9 cellular contexts compared by ENCODE assay signal in genomic region chr4:41991916-41992767, GRCh38. TPM values are rescaled to one million over a fixed set of nuclear protein-coding genes. Genes with fewer than 3 reads are reported as not detected.
DNase-seq lines count a peak whose midpoint lies in the region; ATAC-seq and TF ChIP-seq lines count a peak whose summit lies in the region.
"Had no signal": no experiment of that assay in that cellular context is flagged by ENCODE, and none has a peak within 500 bp of the region (broad histone marks: within the 10 kb centered on the region; RNA-seq: fewer than 3 reads in every experiment).

No MANE protein-coding gene starts in this region.

- no peaks in the 10 kb centered on the region for H3K9me3 Mint-ChIP-seq in activated naive CD4-positive, alpha-beta T cell treated with anti-CD3 and anti-CD28 coated beads for 36 hours

- H3K36me3 ChIP-seq in smooth muscle cell (ENCODE audit: low read depth) (no peaks in the 10 kb centered on the region), gastrocnemius medialis (no peaks in the 10 kb centered on the region)

- H3K27ac ChIP-seq in smooth muscle cell (ENCODE audit: low read depth) (peak overlapping the region; percentile 25), gastrocnemius medialis (no peak overlapping the region)

- H3K4me3 ChIP-seq in smooth muscle cell (peak overlapping the region; percentile 69), gastrocnemius medialis (peak overlapping the region in 2 of 4 donors; percentile 91 to 95)

- no peaks in the 10 kb centered on the region for H3K9me3 ChIP-seq in smooth muscle cell (replicated peaks; ENCODE audit: low read depth)
- H3K9me3 ChIP-seq in gastrocnemius medialis = no peaks in the 10 kb centered on the region

- TF ChIP-seq POLR2A in gastrocnemius medialis (IDR thresholded peaks at IDR 0.05) = no peak

- peaks cover 3% of the 10 kb centered on the region for H3K36me3 Mint-ChIP-seq in activated naive CD4-positive, alpha-beta T cell treated with anti-CD3 and anti-CD28 coated beads for 36 hours (ENCODE audit: low read depth)

- no peak overlapping the region for H3K27ac Mint-ChIP-seq in activated naive CD4-positive, alpha-beta T cell treated with anti-CD3 and anti-CD28 coated beads for 36 hours

- in situ Hi-C loops in gastrocnemius medialis (cut with MboI; ENCODE audit: low sequenced_read_pairs in 4 of 4) = no loop called here

- H3F3A ChIP-seq in smooth muscle cell (ENCODE audit: low read depth) = no peaks in the 10 kb centered on the region

- no peak for TF ChIP-seq CTCF in smooth muscle cell (IDR thresholded peaks at IDR 0.05; ENCODE audit: borderline replicate concordance, insufficient read depth, poor library complexity, severe bottlenecking)
- no peak for TF ChIP-seq CTCF in gastrocnemius medialis (IDR thresholded peaks at IDR 0.05 in 4 of 5, conservative IDR thresholded peaks at IDR 0.05 in 1 of 5)

- H3K4me1 ChIP-seq in smooth muscle cell (ENCODE audit: low read depth) (peaks cover 30% of the 10 kb centered on the region), gastrocnemius medialis (peaks cover 43 to 45% of the 10 kb centered on the region in 2 donors)

- H3K27me3 ChIP-seq in smooth muscle cell (ENCODE audit: low read depth) (no peaks in the 10 kb centered on the region), gastrocnemius medialis (no peaks in the 10 kb centered on the region)

- intact Hi-C loops in activated naive CD4-positive, alpha-beta T cell treated with anti-CD3 and anti-CD28 coated beads for 36 hours (cut with micrococcal nuclease) = loop anchor here (5.0 kb wide), 1 partner anchor 775 kb away; no protein-coding TSS in a partner anchor
- intact Hi-C loops in gastrocnemius medialis (cut with DNase I; ENCODE audit: low total_unique reads) = loop anchor here (5.0 kb wide), 1 partner anchor 585 kb away; no protein-coding TSS in a partner anchor

- ATAC-seq in esophagus mucosa (peak; percentile 68), gastrocnemius medialis (no peak)

- no peak for DNase-seq in activated naive CD4-positive, alpha-beta T cell treated with anti-CD3 and anti-CD28 coated beads for 36 hours
- no peak for DNase-seq in activated naive CD4-positive, alpha-beta T cell treated with anti-CD3 and anti-CD28 coated beads, Interleukin-2, amount 50 U/mL, for 16 hours
- DNase-seq in RPMI7951 (ENCODE audit: low read depth) (peak; percentile 19), smooth muscle cell (lab: John Stamatoyannopoulos, UW; ENCODE audit: unreplicated experiment) (no peak), gastrocnemius medialis (no peak), NAMALWA (ENCODE audit: low spot score) (no peak), RPMI8226 (no peak)
- DNase-seq: NCI-H2107 had no signal

- H3K4me2 ChIP-seq in smooth muscle cell = peak overlapping the region; percentile 94

- WGBS in smooth muscle cell (ENCODE audit: low lambda C conversion rate) = 71% methylated on average over 10 of the region's 10 CpGs

- CTCF ChIA-PET in activated naive CD4-positive, alpha-beta T cell treated with anti-CD3 and anti-CD28 coated beads for 36 hours (lab: Charles Lee) = interaction anchor here (1.2 kb wide), 1 partner anchor 56 kb away, joined by 3 read pairs; the partner anchor contains the start of gene TMEM33

- peaks cover 46% of the 10 kb centered on the region for H4K20me1 ChIP-seq in smooth muscle cell (ENCODE audit: low read depth)

- no peak overlapping the region for H3K9ac ChIP-seq in smooth muscle cell (ENCODE audit: low read depth)

- no peaks in the 10 kb centered on the region for H3K27me3 Mint-ChIP-seq in activated naive CD4-positive, alpha-beta T cell treated with anti-CD3 and anti-CD28 coated beads for 36 hours (ENCODE audit: low read depth)

- H3K4me3 Mint-ChIP-seq in activated naive CD4-positive, alpha-beta T cell treated with anti-CD3 and anti-CD28 coated beads for 36 hours = peak overlapping the region; percentile 98

- no peak overlapping the region for H2AFZ ChIP-seq in smooth muscle cell (ENCODE audit: low read depth)

- H3K4me1 Mint-ChIP-seq in activated naive CD4-positive, alpha-beta T cell treated with anti-CD3 and anti-CD28 coated beads for 36 hours (ENCODE audit: low read depth) = peaks cover 27% of the 10 kb centered on the region

- H3K79me2 ChIP-seq in smooth muscle cell (ENCODE audit: low read depth) = peaks cover 55% of the 10 kb centered on the region

RNA-seq across cellular contexts. Expression of gene SLC30A9, which starts 1.8 kb away (rescaled TPM):
- total RNA-seq in activated naive CD4-positive, alpha-beta T cell treated with anti-CD3 and anti-CD28 coated beads for 36 hours = 10 to 100 TPM; 36.2 to 36.3 TPM
- total RNA-seq in RPMI7951 (2014; rRNA removed; shearing (Covaris generic)) = 43.4 and 52.1 TPM in 2 replicates
- total RNA-seq in esophagus mucosa (42.2 TPM), smooth muscle cell (72.1 and 73.1 TPM in 2 replicates), gastrocnemius medialis (10 to 100 TPM; 24.5 to 35.6 (median 27.3) TPM)
- polyA plus RNA-seq in smooth muscle cell = 37.7 and 41.3 TPM in 2 replicates

RNA-seq across cellular contexts. Expression of gene DCAF4L1, which starts 10.6 kb away (rescaled TPM):
- total RNA-seq in activated naive CD4-positive, alpha-beta T cell treated with anti-CD3 and anti-CD28 coated beads for 36 hours = under 1 TPM; 0.12 TPM
- 0.10 TPM in 1 of 2 replicates, not detected in the other for total RNA-seq in RPMI7951 (2014; rRNA removed; shearing (Covaris generic))
- 0.08 TPM for total RNA-seq in esophagus mucosa
- 0.31 and 0.40 TPM in 2 replicates for total RNA-seq in smooth muscle cell
- 0.11 and 0.13 TPM in 2 replicates for polyA plus RNA-seq in smooth muscle cell
- total RNA-seq in gastrocnemius medialis = 1 to 10 TPM in 2 of 4 donors, under 1 TPM in 2; 0.20 to 1.7 (median 0.70) TPM

RNA-seq across cellular contexts. Expression of gene TMEM33, which starts 56.9 kb away (rescaled TPM):
- total RNA-seq in activated naive CD4-positive, alpha-beta T cell treated with anti-CD3 and anti-CD28 coated beads for 36 hours = 10 to 100 TPM; 33.9 to 34.6 TPM
- 47.8 and 55.5 TPM in 2 replicates for total RNA-seq in RPMI7951 (2014; rRNA removed; shearing (Covaris generic))
- total RNA-seq in esophagus mucosa = 51.5 TPM
- 52.9 and 75.3 TPM in 2 replicates for total RNA-seq in smooth muscle cell
- polyA plus RNA-seq in smooth muscle cell = 20.8 and 25.4 TPM in 2 replicates
- 10 to 100 TPM; 20.6 to 29.3 (median 26.4) TPM for total RNA-seq in gastrocnemius medialis
